ENCODE assay signal across 19 cellular contexts in genomic region chr12:102601621-102602020, GRCh38.
"Had no signal": no experiment of that assay in that cellular context is flagged by ENCODE, and none has a peak within 500 bp of the region (broad histone marks: within the 10 kb centered on the region; RNA-seq: fewer than 3 reads in every experiment).

No MANE protein-coding gene starts in this region.

- H3K4me1 ChIP-seq: SJSA1 had no signal

- H3K4me3 ChIP-seq: SJSA1, SK-N-MC had no signal

- DNase-seq: KBM-7, MV-4-11, NCI-H1048, NCI-H1105, NCI-H1417, NCI-H1436 treated with DMSO at 0.1 percent for 48 hours, NCI-H1694, NCI-H187 treated with DMSO at 0.1 percent for 48 hours, NCI-H2029 treated with DMSO at 0.1 percent for 48 hours, NCI-H2171 treated with DMSO at 0.1 percent for 48 hours, NCI-H345, NCI-H446 treated with DMSO at 0.1 percent for 48 hours, NCI-H526, Right ventricle myocardium superior, RPMI8226, SIG-M5 had no signal

- H3K27ac ChIP-seq: HL-60, SJSA1, SK-N-MC had no signal

- H3K27me3 ChIP-seq: SJSA1 had no signal

- H3K36me3 ChIP-seq: SJSA1 had no signal

- H3K9me3 ChIP-seq: SJSA1 had no signal
